In genomic region chr12:16669756-16670155, GRCh38 we compare ENCODE assay signal across 25 cellular contexts.
DNase-seq lines count a peak whose midpoint lies in the region; ATAC-seq, FAIRE-seq and TF ChIP-seq lines count a peak whose summit lies in the region.
"Had no signal": no experiment of that assay in that cellular context is flagged by ENCODE, and none has a peak within 500 bp of the region (broad histone marks: within the 10 kb centered on the region; RNA-seq: fewer than 3 reads in every experiment).

No MANE protein-coding gene starts in this region.

- H3K4me1 ChIP-seq in small intestine (ENCODE audit: control insufficient read depth in 2 of 2, insufficient read depth in 1 of 2, low read depth in 1 of 2, low read length in 1 of 2), result no peaks in the 10 kb centered on the region
- H3K4me1 ChIP-seq in kidney (ENCODE audit: control insufficient read depth in 1 of 2, insufficient read depth in 1 of 2, low read depth in 1 of 2, low read length in 2 of 2), result no peaks in the 10 kb centered on the region
- H3K4me1 ChIP-seq: Caco-2, HAP-1 had no signal

- peak; percentile 60 for ATAC-seq in GM19025 (IDR thresholded peaks at IDR 0.05; ENCODE audit: low read depth, unreplicated experiment)
- peak; percentile 60 for ATAC-seq in HG02798 (IDR thresholded peaks at IDR 0.05; ENCODE audit: poor library complexity, unreplicated experiment)
- ATAC-seq: CD8-positive, alpha-beta T cell; PC-3; SK-N-SH treated with all-trans-retinoic acid at 6 μM for 48 hours had no signal

- no TSS peak for BruUV-seq in MCF 10A (replicated peaks; lab: Mats Ljungman, UMichigan)

- H3K4me1 Mint-ChIP-seq in MCF 10A (ENCODE audit: insufficient read depth, unreplicated experiment), result peaks cover 4% of the 10 kb centered on the region
- H3K4me1 Mint-ChIP-seq: B cell had no signal

- 44 to 62% (median 53%) methylated on average over 1 of the region's 1 CpG for WGBS in small intestine, 3 donors

- intact Hi-C loops in kidney (cut with DNase I) (no loop called here), MCF 10A (cut with micrococcal nuclease) (no loop called here)

- TF ChIP-seq CTCF in kidney (IDR thresholded peaks at IDR 0.05; ENCODE audit: borderline replicate concordance, extremely low read depth, insufficient read depth) (no peak), MCF 10A (IDR thresholded peaks at IDR 0.05; ENCODE audit: unreplicated experiment) (no peak)

- H3K27me3 Mint-ChIP-seq in MCF 10A (ENCODE audit: insufficient read depth, unreplicated experiment), result no peaks in the 10 kb centered on the region
- H3K27me3 Mint-ChIP-seq: B cell had no signal

- H3K9ac ChIP-seq in SK-N-MC (ENCODE audit: insufficient read length) (no peak overlapping the region), kidney (ENCODE audit: low read length in 2 of 2) (no peak overlapping the region)

- POLR2A ChIA-PET in MCF 10A (lab: Yijun Ruan, JAX), result no interaction called here

- H3K9me3 ChIP-seq in SK-N-MC (ENCODE audit: low read depth, low read length), result no peaks in the 10 kb centered on the region
- no peaks in the 10 kb centered on the region for H3K9me3 ChIP-seq in small intestine (ENCODE audit: control insufficient read depth, low read depth)
- H3K9me3 ChIP-seq in kidney (ENCODE audit: control insufficient read depth in 1 of 2, low read length in 2 of 2), result no peaks in the 10 kb centered on the region
- H3K9me3 ChIP-seq: Caco-2, HAP-1 had no signal

- peak; percentile 55 for FAIRE-seq in small intestine (lab: Jason Lieb, UNC)
- FAIRE-seq in kidney (lab: Jason Lieb, UNC), result no peak

- H3K4me3 ChIP-seq in SK-N-MC, result peak overlapping the region; percentile 9; the same call in 1 of the 2 replicates
- no peak overlapping the region for H3K4me3 ChIP-seq in small intestine (ENCODE audit: low read depth in 1 of 2, low read length in 2 of 2)
- no peak overlapping the region for H3K4me3 ChIP-seq in kidney (ENCODE audit: low read length in 2 of 2)
- H3K4me3 ChIP-seq: HAP-1 had no signal

- H3K27ac Mint-ChIP-seq in MCF 10A (ENCODE audit: low read depth, unreplicated experiment), result no peak overlapping the region
- H3K27ac Mint-ChIP-seq: B cell; CD8-positive, alpha-beta T cell; HFFc6 had no signal

- H3K36me3 Mint-ChIP-seq in MCF 10A (ENCODE audit: insufficient read depth, unreplicated experiment), result no peaks in the 10 kb centered on the region
- H3K36me3 Mint-ChIP-seq: CD8-positive, alpha-beta T cell had no signal

- H3K36me3 ChIP-seq in SK-N-MC (ENCODE audit: insufficient read depth, low read length) (no peaks in the 10 kb centered on the region), small intestine (ENCODE audit: control insufficient read depth in 2 of 2, insufficient read depth in 2 of 2, low read length in 2 of 2) (no peaks in the 10 kb centered on the region), kidney (ENCODE audit: control insufficient read depth in 1 of 2, insufficient read depth in 2 of 2, low read length in 2 of 2) (no peaks in the 10 kb centered on the region)
- H3K36me3 ChIP-seq: HAP-1 had no signal

- H3K27ac ChIP-seq in SK-N-MC (peak overlapping the region; percentile 15; the same call in 1 of the 2 replicates), small intestine (ENCODE audit: low read depth in 1 of 2, low read length in 1 of 2) (no peak overlapping the region), kidney (ENCODE audit: low read depth in 2 of 2, low read length in 2 of 2) (no peak overlapping the region)
- H3K27ac ChIP-seq: C4-2B had no signal

- no peaks in the 10 kb centered on the region for H3K9me3 Mint-ChIP-seq in MCF 10A (ENCODE audit: unreplicated experiment)
- H3K9me3 Mint-ChIP-seq: HFFc6 had no signal

- no peak overlapping the region for H3K4me3 Mint-ChIP-seq in MCF 10A (ENCODE audit: unreplicated experiment)
- H3K4me3 Mint-ChIP-seq: B cell; CD8-positive, alpha-beta T cell; HFFc6 had no signal

- no peak for DNase-seq in SK-N-MC (ENCODE audit: low read depth, low spot score)
- DNase-seq in small intestine, result no peak
- no peak for DNase-seq in kidney
- DNase-seq in MCF 10A (ENCODE audit: unreplicated experiment), result no peak
- no peak for DNase-seq in GM19240 (ENCODE audit: insufficient read length, low spot score)
- DNase-seq: Caco-2; CD8-positive, alpha-beta T cell; DMS 273 treated with DMSO at 0.1 percent for 48 hours; DMS79 treated with DMSO at 0.1 percent for 48 hours; GF-D8; GOT3; KG1; NCI-H1092; NCI-H1417 treated with DMSO at 0.1 percent for 48 hours; NCI-H187; NCI-H526 treated with DMSO at 0.1 percent for 48 hours; PC-3; T-helper 2 cell had no signal

- CTCF ChIA-PET in MCF 10A (lab: Yijun Ruan, JAX), result interaction anchor here (0.6 to 0.9 kb wide), 3 partner anchors 51 to 1014 kb away, joined by 3 to 6 read pairs (median 3); no protein-coding TSS in a partner anchor

- no peaks in the 10 kb centered on the region for H3K27me3 ChIP-seq in small intestine (ENCODE audit: control insufficient read depth in 2 of 2, insufficient read depth in 2 of 2, low read length in 2 of 2)
